8 cellular contexts compared by ENCODE assay signal in the genomic region with DNA sequence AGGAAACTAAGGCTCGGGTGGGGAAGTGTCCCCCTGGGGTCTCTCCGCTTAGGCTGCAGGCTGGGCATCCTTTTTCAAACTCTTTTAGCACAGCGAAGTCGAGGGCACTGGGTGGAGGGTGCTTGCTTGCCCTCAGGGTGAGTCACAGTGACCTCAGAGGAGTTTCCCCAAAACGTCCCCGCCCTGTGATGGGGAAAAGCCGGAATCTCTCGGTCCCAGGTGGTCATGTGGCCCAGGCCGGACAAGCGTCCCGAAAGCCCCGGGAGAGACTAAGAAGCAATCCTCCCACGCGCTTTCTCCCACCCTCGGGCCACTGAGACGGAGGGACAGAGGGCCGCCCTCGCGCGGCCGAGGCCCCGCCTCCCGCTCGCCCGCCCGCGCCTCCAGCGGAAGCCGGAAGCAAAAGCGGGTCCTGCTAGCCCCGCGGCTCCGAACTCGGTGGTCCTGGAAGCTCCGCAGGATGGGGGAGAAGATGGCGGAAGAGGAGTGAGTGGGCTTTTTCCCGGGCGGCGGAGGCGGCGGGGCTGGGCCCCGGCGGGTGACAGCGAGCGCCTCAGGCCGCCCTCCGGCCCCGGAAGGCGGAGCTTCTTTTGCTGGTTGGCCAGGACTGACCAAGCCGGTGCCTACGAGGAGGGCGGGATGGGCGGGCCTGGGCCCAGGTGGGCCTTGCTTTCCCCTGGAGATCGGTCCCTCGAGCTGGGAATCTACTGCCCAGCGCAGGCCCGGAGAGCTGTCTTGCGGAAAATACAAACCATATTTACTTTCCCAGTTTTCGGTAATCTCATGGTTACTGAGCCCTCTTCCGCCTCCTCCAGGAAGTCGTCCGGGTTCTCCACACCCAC. TPM values are rescaled to one million over a fixed set of nuclear protein-coding genes. Genes with fewer than 3 reads are reported as not detected.
DNase-seq lines count a peak whose midpoint lies in the region; ATAC-seq and TF ChIP-seq lines count a peak whose summit lies in the region.

A gene with protein sequence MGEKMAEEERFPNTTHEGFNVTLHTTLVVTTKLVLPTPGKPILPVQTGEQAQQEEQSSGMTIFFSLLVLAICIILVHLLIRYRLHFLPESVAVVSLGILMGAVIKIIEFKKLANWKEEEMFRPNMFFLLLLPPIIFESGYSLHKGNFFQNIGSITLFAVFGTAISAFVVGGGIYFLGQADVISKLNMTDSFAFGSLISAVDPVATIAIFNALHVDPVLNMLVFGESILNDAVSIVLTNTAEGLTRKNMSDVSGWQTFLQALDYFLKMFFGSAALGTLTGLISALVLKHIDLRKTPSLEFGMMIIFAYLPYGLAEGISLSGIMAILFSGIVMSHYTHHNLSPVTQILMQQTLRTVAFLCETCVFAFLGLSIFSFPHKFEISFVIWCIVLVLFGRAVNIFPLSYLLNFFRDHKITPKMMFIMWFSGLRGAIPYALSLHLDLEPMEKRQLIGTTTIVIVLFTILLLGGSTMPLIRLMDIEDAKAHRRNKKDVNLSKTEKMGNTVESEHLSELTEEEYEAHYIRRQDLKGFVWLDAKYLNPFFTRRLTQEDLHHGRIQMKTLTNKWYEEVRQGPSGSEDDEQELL (plus strand): TSS at position 366 of the 842 bp plus-strand sequence. CDS start 95 bp downstream, at position 461.

- H3K4me2 ChIP-seq in MM.1S (ENCODE audit: low read depth, low read length) = peak within 1 kb of the TSS; percentile 75

- 0 out of 2 replicates have a peak, but pooled peaks cover 3% of the 10 kb centered on the region for H3K4me1 ChIP-seq in MM.1S (ENCODE audit: low read length)
- H3K4me1 ChIP-seq in SJSA1 (replicated peaks) = peaks cover 11% of the 10 kb centered on the region
- H3K4me1 ChIP-seq in gastroesophageal sphincter = peaks cover 4 to 22% (median 6%) of the 10 kb centered on the region in 3 donors
- peaks cover 74 to 78% of the 10 kb centered on the region in 2 experiments for H3K4me1 ChIP-seq in neutrophil (ENCODE audit: control insufficient read depth in 1 of 2, insufficient read depth in 1 of 2, low read depth in 1 of 2, low read length in 1 of 2)

- H3K27ac ChIP-seq in MM.1S (ENCODE audit: low read length) (peak within 1 kb of the TSS; percentile 48; the same call in 1 of the 2 replicates), SJSA1 (peak within 1 kb of the TSS; percentile 83), gastroesophageal sphincter (peak within 1 kb of the TSS; percentile 83 to 94 (median 91)), neutrophil (peak within 1 kb of the TSS; percentile 100), substantia nigra (ENCODE audit: low read depth, low read length, poor library complexity, severe bottlenecking) (peak within 1 kb of the TSS; percentile 80)

- H3K9me3 ChIP-seq in MM.1S (replicated peaks; ENCODE audit: insufficient read depth, low read length) (no peaks in the 10 kb centered on the region), SJSA1 (replicated peaks) (no peaks in the 10 kb centered on the region), gastroesophageal sphincter (no peaks in the 10 kb centered on the region), neutrophil (no peaks in the 10 kb centered on the region)

- peak; percentile 38 for TF ChIP-seq CTCF in MM.1S (IDR thresholded peaks at IDR 0.05; ENCODE audit: low read length)
- TF ChIP-seq CTCF in gastroesophageal sphincter (IDR thresholded peaks at IDR 0.05) = peak in 3 of 4 experiments; percentile 51 to 68 (median 58)
- peak; percentile 61 for TF ChIP-seq CTCF in neutrophil (IDR thresholded peaks at IDR 0.05)

- peaks cover 22% of the 10 kb centered on the region for H3K79me2 ChIP-seq in MM.1S (ENCODE audit: low read length)

- no peak for TF ChIP-seq EP300 in gastroesophageal sphincter (IDR thresholded peaks at IDR 0.05)

- TF ChIP-seq POLR2A in gastroesophageal sphincter (IDR thresholded peaks at IDR 0.05) = peak; percentile 60 to 75

- H3K4me3 ChIP-seq in MM.1S (ENCODE audit: low read length) (peak within 1 kb of the TSS; percentile 88), SJSA1 (peak within 1 kb of the TSS; percentile 61), gastroesophageal sphincter (peak within 1 kb of the TSS; percentile 74 to 80), neutrophil (ENCODE audit: low read depth in 1 of 2, low read length in 1 of 2) (peak within 1 kb of the TSS; percentile 89 to 94)

- H2AFZ ChIP-seq in MM.1S (ENCODE audit: low read length) = peak within 1 kb of the TSS; percentile 84

- H3K36me3 ChIP-seq in MM.1S (replicated peaks; ENCODE audit: insufficient read depth, low read length) (no peaks in the 10 kb centered on the region), SJSA1 (peaks cover 17% of the 10 kb centered on the region), gastroesophageal sphincter (peaks cover 0 to 29% of the 10 kb centered on the region in 2 donors), neutrophil (peaks cover 29% of the 10 kb centered on the region)

- ATAC-seq in gastroesophageal sphincter = peak; percentile 94

- no peaks in the 10 kb centered on the region for H3K9me2 ChIP-seq in MM.1S (replicated peaks; ENCODE audit: insufficient read depth, low read length)

- no peaks in the 10 kb centered on the region for H3K27me3 ChIP-seq in MM.1S (replicated peaks; ENCODE audit: insufficient read depth, low read length)
- no peaks in the 10 kb centered on the region for H3K27me3 ChIP-seq in SJSA1 (replicated peaks)
- no peaks in the 10 kb centered on the region for H3K27me3 ChIP-seq in gastroesophageal sphincter
- no peaks in the 10 kb centered on the region for H3K27me3 ChIP-seq in neutrophil

- no peaks in the 10 kb centered on the region for H4K20me1 ChIP-seq in MM.1S (ENCODE audit: insufficient read depth, low read length)

- H3F3A ChIP-seq in MM.1S (ENCODE audit: insufficient read depth, low read length) = no peaks in the 10 kb centered on the region

- WGBS in gastroesophageal sphincter (ENCODE audit: low coverage in 1 of 2), 2 donors = 0% methylated on average over 9 of the region's 62 CpGs

- peak; percentile 57 for DNase-seq in GF-D8 (lab: John Stamatoyannopoulos, UW)
- DNase-seq in HCEC 1CT = peak; percentile 93
- DNase-seq in MM.1S = peak; percentile 79
- DNase-seq in SJSA1 (ENCODE audit: low read depth in 1 of 2, low spot score in 2 of 2) = peak; percentile 92 to 93
- peak; percentile 86 for DNase-seq in activated naive CD4-positive, alpha-beta T cell treated with Interleukin-2 at 50 U/mL for 16 hours
- peak; percentile 51 to 97 (median 84) for DNase-seq in substantia nigra (lab: John Stamatoyannopoulos, UW)

- H3K9ac ChIP-seq in MM.1S (ENCODE audit: low read length) = peak within 1 kb of the TSS; percentile 76

RNA-seq across cellular contexts. Expression of the gene that starts here (rescaled TPM):
- 0.97 and 5.5 TPM in 2 replicates for total RNA-seq in SJSA1 (2014; rRNA removed; shearing (Covaris generic))
- 1 to 10 TPM; 4.7 to 9.3 (median 7.5) TPM for total RNA-seq in gastroesophageal sphincter

Comparison
In these comparisons a context has a peak if more than half of its experiments do, and no peak if none do; other contexts are left out.
1. Peak in every context shown above with its lines: DNase-seq, ATAC-seq, H3K4me3 ChIP-seq and H3K27ac ChIP-seq.
2. H3K27ac ChIP-seq: peak in every context shown above with its lines; median percentile 100 in neutrophil; 91 in gastroesophageal sphincter; 83 in SJSA1; 80 in substantia nigra; 48 in MM.1S.